20 cellular contexts compared by ENCODE assay signal in the genomic region with DNA sequence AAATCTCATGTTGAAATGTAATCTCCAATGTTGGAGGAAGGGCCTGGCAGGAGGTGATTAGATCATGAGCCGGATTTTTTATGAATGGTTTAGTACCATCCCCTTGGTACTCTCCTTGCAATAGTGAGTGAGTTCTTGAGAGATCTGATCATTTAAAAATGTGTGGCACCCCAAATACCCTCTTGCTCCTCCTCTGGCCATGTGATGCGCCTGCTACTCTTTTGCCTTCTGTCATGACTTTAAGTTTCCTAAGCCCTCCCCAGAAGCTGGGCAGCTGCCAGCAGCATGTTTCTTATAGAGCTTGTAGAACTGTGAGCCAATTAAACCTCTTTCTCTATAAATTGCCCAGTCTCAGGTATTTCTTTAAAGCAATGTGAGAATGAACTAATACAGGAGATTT.
"Had no signal": no experiment of that assay in that cellular context is flagged by ENCODE, and none has a peak within 500 bp of the region (broad histone marks: within the 10 kb centered on the region; RNA-seq: fewer than 3 reads in every experiment).

No MANE protein-coding gene starts in this region.

- H3K4me2 ChIP-seq: hepatocyte had no signal

- DNase-seq: activated CD4-positive, alpha-beta memory T cell treated with anti-CD3 and anti-CD28 coated beads for 36 hours; activated CD4-positive, alpha-beta T cell treated with anti-CD3 and anti-CD28 coated beads for 48 hours; activated effector memory CD4-positive, alpha-beta T cell treated with Interleukin-2 at 50 U/mL for 16 hours; activated naive CD4-positive, alpha-beta T cell treated with anti-CD3 and anti-CD28 coated beads for 36 hours; activated naive CD8-positive, alpha-beta T cell treated with anti-CD3 and anti-CD28 coated beads, Interleukin-2, amount 10 ng/mL, durations not matched to agents 7 days and 5 days; activated T-cell treated with anti-CD3 and anti-CD28 coated beads, Interleukin-2, amount 50 U/mL, for 48 hours; amniotic stem cell; erythroblast; foreskin melanocyte; glutamatergic neuron; left ventricle myocardium inferior; naive thymus-derived CD4-positive, alpha-beta T cell; retina; sigmoid colon; stimulated activated CD4-positive, alpha-beta T cell treated with anti-CD3 and anti-CD28 coated beads, Interleukin-2, amount 100 ng/mL, for 48 hours; stimulated activated naive CD4-positive, alpha-beta T cell; testis; upper lobe of left lung had no signal

- H3K9me3 ChIP-seq: sigmoid colon, testis, upper lobe of left lung had no signal

- H3K27me3 ChIP-seq: cardiac muscle cell, hepatocyte, sigmoid colon, testis, upper lobe of left lung had no signal

- ATAC-seq: naive thymus-derived CD4-positive, alpha-beta T cell had no signal

- H3K27ac ChIP-seq: cardiac muscle cell, hepatocyte, left ventricle myocardium inferior, sigmoid colon, testis, upper lobe of left lung had no signal

- H3K36me3 ChIP-seq: cardiac muscle cell, left ventricle myocardium inferior, sigmoid colon, upper lobe of left lung had no signal

- H3K79me2 ChIP-seq: hepatocyte had no signal

- H3K4me3 ChIP-seq: cardiac muscle cell, hepatocyte, left ventricle myocardium inferior, sigmoid colon, testis, upper lobe of left lung had no signal

- H2AFZ ChIP-seq: hepatocyte had no signal

- H3K4me1 ChIP-seq: left ventricle myocardium inferior, sigmoid colon, testis, upper lobe of left lung had no signal
